1 cellular context compared by ENCODE assay signal in the genomic region with DNA sequence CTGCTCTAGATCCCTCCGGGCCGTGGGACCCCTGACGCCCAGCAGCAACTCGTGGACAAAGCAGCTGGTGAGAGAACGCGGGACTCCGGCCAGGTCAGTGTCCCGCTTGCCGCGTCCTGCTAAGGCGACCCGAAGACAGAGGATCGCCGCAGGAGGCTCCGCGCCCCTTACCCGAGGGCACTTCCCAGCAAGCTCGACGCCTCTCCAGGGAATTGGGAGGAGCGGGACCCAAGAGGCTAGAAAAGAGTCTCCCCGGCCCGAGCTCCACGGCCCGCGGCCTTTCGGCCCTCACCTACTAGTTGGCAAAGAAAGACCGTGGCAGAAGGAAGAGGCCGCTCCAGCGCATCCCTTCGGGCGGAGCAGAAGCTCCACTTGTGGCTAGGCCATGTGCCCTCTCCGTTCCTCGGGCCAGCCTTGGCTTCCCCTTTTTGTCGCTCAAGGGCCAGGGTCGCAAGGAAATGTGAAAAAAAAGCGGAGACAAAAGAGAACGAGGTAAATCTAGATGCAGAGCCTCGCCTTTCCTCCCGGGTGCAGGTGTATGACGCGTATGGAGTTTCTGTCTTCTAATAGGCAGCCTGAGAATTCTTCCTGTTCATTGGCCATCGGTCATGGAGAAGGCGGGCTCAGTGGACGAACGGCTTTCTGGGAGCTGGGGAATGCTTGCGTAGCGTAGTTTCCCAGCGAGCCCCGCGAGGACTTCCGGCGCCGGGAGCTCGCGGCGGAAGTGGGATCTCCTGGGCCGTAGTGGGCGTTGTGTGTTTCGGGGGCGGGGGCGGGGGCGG.
TF ChIP-seq lines count a peak whose summit lies in the region.

Gene ZNF213 (plus strand): TSS at position 692 of the 782 bp plus-strand sequence. CDS start 2,252 bp downstream, outside the sequence.

TF ChIP-seq in K562, 482 proteins besides CTCF, POLR2A, EP300 and RAD21 (continued from another document):
- TF ChIP-seq ZBTB40 (IDR thresholded peaks at IDR 0.05) (peak; percentile 91), ZBTB40 (CRISPR knock-in tag; IDR thresholded peaks at IDR 0.05) (no peak), CEBPZ (IDR thresholded peaks at IDR 0.05; ENCODE audit: borderline replicate concordance, low read depth, low read length) (no peak), ZNF174 (CRISPR knock-in tag; IDR thresholded peaks at IDR 0.05) (no peak), BCOR (IDR thresholded peaks at IDR 0.05) (no peak), MBD2 (IDR thresholded peaks at IDR 0.05; ENCODE audit: borderline replicate concordance, low read depth) (peak; percentile 89), PHF20 (IDR thresholded peaks at IDR 0.05; ENCODE audit: partially characterized antibody) (peak; percentile 95), NR2C1 (IDR thresholded peaks at IDR 0.05) (no peak), NR2C1 (tag; IDR thresholded peaks at IDR 0.05) (no peak), KDM5B (IDR thresholded peaks at IDR 0.05; ENCODE audit: insufficient replicate concordance, low read depth, low read length) (peak; percentile 59), AFF1 (IDR thresholded peaks at IDR 0.05; ENCODE audit: low read depth in 1 of 2, partially characterized antibody in 2 of 2) (peak in 1 of 2 experiments; percentile 93), NR2F6 (CRISPR knock-in tag; IDR thresholded peaks at IDR 0.05) (no peak), ATF7 (IDR thresholded peaks at IDR 0.05) (peak; percentile 71; the same call in 1 of the 2 replicates), POLR2H (tag; IDR thresholded peaks at IDR 0.05; ENCODE audit: low read depth) (peak; percentile 45), ZBTB12 (CRISPR knock-in tag; IDR thresholded peaks at IDR 0.05) (peak; percentile 83)
- TF ChIP-seq, protein P1, sequence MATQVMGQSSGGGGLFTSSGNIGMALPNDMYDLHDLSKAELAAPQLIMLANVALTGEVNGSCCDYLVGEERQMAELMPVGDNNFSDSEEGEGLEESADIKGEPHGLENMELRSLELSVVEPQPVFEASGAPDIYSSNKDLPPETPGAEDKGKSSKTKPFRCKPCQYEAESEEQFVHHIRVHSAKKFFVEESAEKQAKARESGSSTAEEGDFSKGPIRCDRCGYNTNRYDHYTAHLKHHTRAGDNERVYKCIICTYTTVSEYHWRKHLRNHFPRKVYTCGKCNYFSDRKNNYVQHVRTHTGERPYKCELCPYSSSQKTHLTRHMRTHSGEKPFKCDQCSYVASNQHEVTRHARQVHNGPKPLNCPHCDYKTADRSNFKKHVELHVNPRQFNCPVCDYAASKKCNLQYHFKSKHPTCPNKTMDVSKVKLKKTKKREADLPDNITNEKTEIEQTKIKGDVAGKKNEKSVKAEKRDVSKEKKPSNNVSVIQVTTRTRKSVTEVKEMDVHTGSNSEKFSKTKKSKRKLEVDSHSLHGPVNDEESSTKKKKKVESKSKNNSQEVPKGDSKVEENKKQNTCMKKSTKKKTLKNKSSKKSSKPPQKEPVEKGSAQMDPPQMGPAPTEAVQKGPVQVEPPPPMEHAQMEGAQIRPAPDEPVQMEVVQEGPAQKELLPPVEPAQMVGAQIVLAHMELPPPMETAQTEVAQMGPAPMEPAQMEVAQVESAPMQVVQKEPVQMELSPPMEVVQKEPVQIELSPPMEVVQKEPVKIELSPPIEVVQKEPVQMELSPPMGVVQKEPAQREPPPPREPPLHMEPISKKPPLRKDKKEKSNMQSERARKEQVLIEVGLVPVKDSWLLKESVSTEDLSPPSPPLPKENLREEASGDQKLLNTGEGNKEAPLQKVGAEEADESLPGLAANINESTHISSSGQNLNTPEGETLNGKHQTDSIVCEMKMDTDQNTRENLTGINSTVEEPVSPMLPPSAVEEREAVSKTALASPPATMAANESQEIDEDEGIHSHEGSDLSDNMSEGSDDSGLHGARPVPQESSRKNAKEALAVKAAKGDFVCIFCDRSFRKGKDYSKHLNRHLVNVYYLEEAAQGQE (CRISPR knock-in tag; IDR thresholded peaks at IDR 0.05; ENCODE audit: low read depth) = peak; percentile 66; the same call in 1 of the 2 replicates
